22 cellular contexts compared by ENCODE assay signal in genomic region chr15:61483599-61483998, GRCh38.
"Had no signal": no experiment of that assay in that cellular context is flagged by ENCODE, and none has a peak within 500 bp of the region (broad histone marks: within the 10 kb centered on the region; RNA-seq: fewer than 3 reads in every experiment).

No MANE protein-coding gene starts in this region.

- H3K4me2 ChIP-seq: smooth muscle cell had no signal

- H3K9me3 ChIP-seq: left ventricle myocardium inferior, ovary, right atrium auricular region, right lobe of liver, stomach, testis, thyroid gland, transverse colon, upper lobe of right lung had no signal

- H3K4me1 ChIP-seq: left ventricle myocardium inferior, right lobe of liver, stomach, testis, thyroid gland, transverse colon, upper lobe of right lung had no signal

- H3K27me3 ChIP-seq: ovary, right atrium auricular region, right lobe of liver, stomach, testis, thyroid gland, transverse colon had no signal

- DNase-seq: hypothalamus; islet precursor cell; left ventricle myocardium inferior; mesendoderm; naive B cell; natural killer cell; ovary; right lobe of liver; stimulated activated CD4-positive, alpha-beta T cell treated with anti-CD3 and anti-CD28 coated beads, Interleukin-15, amount 100 ng/mL, for 24 hours; stimulated activated CD4-positive, alpha-beta T cell treated with anti-CD3 and anti-CD28 coated beads, Interleukin-2, amount 100 ng/mL, for 24 hours; stimulated activated CD4-positive, alpha-beta T cell treated with anti-CD3 and anti-CD28 coated beads, Interleukin-4, amount 100 ng/mL, for 1 hour; stimulated activated naive B cell treated with anti-CD40 and anti-IgM and Interleukin-4, amounts not matched to agents 10 μg/mL and 1 μg/mL and 100 μg/mL, for 72 hours; stimulated activated naive CD8-positive, alpha-beta T cell treated with anti-CD3 and anti-CD28 coated beads, Interleukin-15, Interleukin-2, amounts not matched to agents 100 U/mL and 50 U/mL, for 24 hours; stomach; testis; thyroid gland; transverse colon; upper lobe of right lung had no signal

- H3K36me3 ChIP-seq: left ventricle myocardium inferior, ovary, right atrium auricular region, right lobe of liver, stomach, thyroid gland, transverse colon, upper lobe of right lung had no signal

- H3K4me3 ChIP-seq: left ventricle myocardium inferior, lung, ovary, right atrium auricular region, right lobe of liver, smooth muscle cell, stomach, testis, thyroid gland, transverse colon, upper lobe of right lung had no signal

- ATAC-seq: natural killer cell; right lobe of liver; stimulated activated naive B cell treated with anti-CD40 and anti-IgM and Interleukin-4, amounts not matched to agents 10 μg/mL and 1 μg/mL and 100 μg/mL, for 72 hours; stimulated activated naive CD8-positive, alpha-beta T cell treated with anti-CD3 and anti-CD28 coated beads, Interleukin-15, Interleukin-2, amounts not matched to agents 100 U/mL and 50 U/mL, for 24 hours; upper lobe of right lung had no signal

- H3K27ac ChIP-seq: left ventricle myocardium inferior, ovary, right atrium auricular region, right lobe of liver, stomach, testis, thyroid gland, transverse colon, upper lobe of right lung had no signal

- FAIRE-seq: urothelium cell line had no signal
